Comparison of ENCODE assay signal across 21 cellular contexts in the genomic region with DNA sequence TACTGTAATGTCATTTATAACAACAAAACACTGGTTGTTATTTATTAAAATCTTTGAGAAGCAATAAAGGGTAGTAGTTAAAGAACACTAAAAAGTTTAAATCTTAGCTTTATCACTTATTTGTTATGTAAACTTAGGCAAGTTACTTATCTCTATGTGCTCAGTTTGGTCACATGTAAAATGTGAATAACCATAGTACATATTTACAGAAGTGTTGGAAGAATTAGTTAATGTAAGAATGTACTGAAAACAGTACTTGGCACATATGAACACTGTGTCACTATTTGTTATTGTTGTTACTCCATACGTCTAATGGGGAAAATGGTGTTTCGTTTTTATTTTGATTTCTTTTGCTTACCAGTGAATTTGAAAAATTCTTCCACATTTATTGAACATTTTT. TPM values are rescaled to one million over a fixed set of nuclear protein-coding genes. Genes with fewer than 3 reads are reported as not detected.
DNase-seq lines count a peak whose midpoint lies in the region; ATAC-seq, FAIRE-seq and TF ChIP-seq lines count a peak whose summit lies in the region.
"Had no signal": no experiment of that assay in that cellular context is flagged by ENCODE, and none has a peak within 500 bp of the region (broad histone marks: within the 10 kb centered on the region; RNA-seq: fewer than 3 reads in every experiment).

No MANE protein-coding gene starts in this region.

- no peaks in the 10 kb centered on the region for H3K9me2 ChIP-seq in GM23338 (ENCODE audit: insufficient read depth)

- no peak for TF ChIP-seq POLR2A in K562 (conservative IDR thresholded peaks at IDR 0.05)

- FAIRE-seq in D721Med (lab: Jason Lieb, UNC) (peak; percentile 41), K562 (lab: Jason Lieb, UNC) (no peak), pancreas (lab: Jason Lieb, UNC) (peak; percentile 54)
- FAIRE-seq: GM12891, H1 had no signal

- H3K4me3 Mint-ChIP-seq in GM23338 = no peak overlapping the region
- H3K4me3 Mint-ChIP-seq: B cell; CD4-positive, CD25-positive, alpha-beta regulatory T cell; CD8-positive, alpha-beta T cell had no signal

- 100% methylated on average over 2 of the region's 2 CpGs for WGBS in K562 (ENCODE audit: insufficient coverage, low coverage, missing lambda C conversion rate)
- WGBS in pancreas, 2 donors = 41 to 43% methylated on average over 2 of the region's 2 CpGs

- peaks cover 41% of the 10 kb centered on the region for H3K36me3 ChIP-seq in K562 (ENCODE audit: control insufficient read depth, insufficient read depth, low read length)
- H3K36me3 ChIP-seq in pancreas = peaks cover 0 to 6% (median 4%) of the 10 kb centered on the region in 3 donors
- H3K36me3 ChIP-seq in GM23338 (ENCODE audit: insufficient read depth) = no peaks in the 10 kb centered on the region; the same call in 1 of the 2 replicates

- H3K4me3 ChIP-seq in K562 (no peak overlapping the region), pancreas (no peak overlapping the region), GM23338 (no peak overlapping the region)
- H3K4me3 ChIP-seq: BLaER1 had no signal

- CTCF ChIA-PET in K562 (lab: Yijun Ruan, JAX; ENCODE audit: low intra/inter-chr PET ratio) = no interaction called here

- no peak for TF ChIP-seq RAD21 in K562 (CRISPR knock-in tag; conservative IDR thresholded peaks at IDR 0.05 in 1 of 2, IDR thresholded peaks at IDR 0.05 in 1 of 2)

- no peaks in the 10 kb centered on the region for H3F3A ChIP-seq in GM23338 (replicated peaks; ENCODE audit: low read depth)

- H3K4me1 Mint-ChIP-seq in GM23338 = no peaks in the 10 kb centered on the region

- H3K79me2 ChIP-seq in K562 (ENCODE audit: control insufficient read depth, insufficient read depth, low read length) (peaks cover 52% of the 10 kb centered on the region), GM23338 (replicated peaks; ENCODE audit: insufficient read depth) (peaks cover 20% of the 10 kb centered on the region; the same call in 1 of the 2 replicates)

- no peaks in the 10 kb centered on the region for H3K27me3 ChIP-seq in K562 (ENCODE audit: control insufficient read depth in 2 of 2, insufficient read depth in 2 of 2, low read length in 2 of 2)
- H3K27me3 ChIP-seq in pancreas = no peaks in the 10 kb centered on the region
- no peaks in the 10 kb centered on the region for H3K27me3 ChIP-seq in GM23338 (ENCODE audit: insufficient read depth)
- H3K27me3 ChIP-seq: BLaER1 had no signal

- H4K20me1 ChIP-seq in K562 (replicated peaks; ENCODE audit: control insufficient read depth, insufficient read depth, low read length) = no peaks in the 10 kb centered on the region
- H4K20me1 ChIP-seq in GM23338 (replicated peaks; ENCODE audit: insufficient read depth) = no peaks in the 10 kb centered on the region
- H4K20me1 ChIP-seq: BLaER1 had no signal

- no peaks in the 10 kb centered on the region for H3K27me3 Mint-ChIP-seq in GM23338 (ENCODE audit: insufficient read depth, low read depth, poor library complexity)
- H3K27me3 Mint-ChIP-seq: B cell; CD4-positive, CD25-positive, alpha-beta regulatory T cell had no signal

- H3K4me2 ChIP-seq in K562 (ENCODE audit: insufficient read depth, low read length) (no peak overlapping the region), GM23338 (no peak overlapping the region)
- H3K4me2 ChIP-seq: BLaER1 had no signal

- peaks cover 3% of the 10 kb centered on the region; the same call in 2 of the 3 replicates for H3K36me3 Mint-ChIP-seq in GM23338 (ENCODE audit: low read depth)

- no peak for TF ChIP-seq EP300 in K562 (IDR thresholded peaks at IDR 0.05; ENCODE audit: low read length)

- POLR2A ChIA-PET in K562 (lab: Yijun Ruan, JAX) = no interaction called here

- no peak for DNase-seq in D721Med (ENCODE audit: insufficient read length, low spot score)
- DNase-seq in K562 (ENCODE audit: extremely low read depth in 1 of 4, low spot score in 3 of 4) = no peak
- DNase-seq in pancreas = no peak
- DNase-seq in middle frontal gyrus (ENCODE audit: extremely low spot score, low spot score) = no peak
- DNase-seq in GM23338 (ENCODE audit: low spot score) = no peak
- DNase-seq: Caco-2; CD4-positive, CD25-positive, alpha-beta regulatory T cell; CD8-positive, alpha-beta T cell; DMS 273 treated with DMSO at 0.1 percent for 48 hours; DMS79; EL; GDM1; H7; HCEC 1CT had no signal

- H3K9me3 ChIP-seq in K562 (replicated peaks; ENCODE audit: control insufficient read depth, insufficient read depth, low read depth, low read length) = no peaks in the 10 kb centered on the region
- H3K9me3 ChIP-seq in pancreas = no peaks in the 10 kb centered on the region
- H3K9me3 ChIP-seq: BLaER1, Caco-2 had no signal

- H2AFZ ChIP-seq in K562 (ENCODE audit: low read depth, low read length) (no peak overlapping the region), GM23338 (no peak overlapping the region)

- TF ChIP-seq CTCF in D721Med (IDR thresholded peaks at IDR 0.05; ENCODE audit: insufficient read depth, missing control alignments) = no peak
- TF ChIP-seq CTCF in K562 (IDR thresholded peaks at IDR 0.05 in 2 of 3, conservative IDR thresholded peaks at IDR 0.05 in 1 of 3; ENCODE audit: insufficient read depth in 2 of 3, low read depth in 1 of 3, low read length in 3 of 3) = no peak
- no peak for TF ChIP-seq CTCF in pancreas (IDR thresholded peaks at IDR 0.05)
- no peak for TF ChIP-seq CTCF in GM23338 (conservative IDR thresholded peaks at IDR 0.05; ENCODE audit: low read depth in 2 of 2)

- ATAC-seq in K562 (no peak), pancreas (peak in 3 of 4 donors; percentile 37 to 66 (median 56)), GM23338 (no peak), HG03342 (IDR thresholded peaks at IDR 0.05; ENCODE audit: unreplicated experiment) (no peak)
- ATAC-seq: CD8-positive, alpha-beta T cell had no signal

- peak overlapping the region; percentile 5; the same call in 1 of the 3 replicates for H3K27ac ChIP-seq in K562 (ENCODE audit: extremely low read depth, low read depth, low read length)
- H3K27ac ChIP-seq in pancreas = no peak overlapping the region
- no peak overlapping the region for H3K27ac ChIP-seq in GM23338 (ENCODE audit: low read depth)
- H3K27ac ChIP-seq: 22Rv1, BLaER1, C4-2B had no signal

- H3K9me3 Mint-ChIP-seq in GM23338 = no peaks in the 10 kb centered on the region
- H3K9me3 Mint-ChIP-seq: CD4-positive, CD25-positive, alpha-beta regulatory T cell; CD8-positive, alpha-beta T cell had no signal

- intact Hi-C loops in K562 (cut with micrococcal nuclease) (no loop called here), pancreas (cut with DNase I) (no loop called here)

- H3K4me1 ChIP-seq in K562 (replicated peaks in 1 of 2; ENCODE audit: control insufficient read depth in 2 of 2, insufficient read depth in 2 of 2, low read length in 2 of 2) (peaks cover 0 to 17% of the 10 kb centered on the region in 2 experiments; a peak in 3 of 5 replicates), pancreas (peaks cover 0 to 5% (median 4%) of the 10 kb centered on the region in 3 donors), GM23338 (ENCODE audit: insufficient read depth) (no peaks in the 10 kb centered on the region)
- H3K4me1 ChIP-seq: BLaER1, Caco-2 had no signal

- no peak overlapping the region for H3K9ac ChIP-seq in K562 (ENCODE audit: insufficient read depth in 1 of 2, low read depth in 2 of 2, low read length in 2 of 2)
- H3K9ac ChIP-seq: BLaER1 had no signal

- in situ Hi-C loops in K562 (cut with MboI) = loop anchor here (25.0 kb wide), 1 partner anchor 434 kb away; the partner anchor contains the start of gene MFAP3L

- no peaks in the 10 kb centered on the region for H3K9me1 ChIP-seq in K562 (ENCODE audit: control insufficient read depth, insufficient read depth, low read length)

- no peak overlapping the region for H3K27ac Mint-ChIP-seq in GM23338
- H3K27ac Mint-ChIP-seq: B cell; CD4-positive, CD25-positive, alpha-beta regulatory T cell; CD8-positive, alpha-beta T cell had no signal

- no TSS peak for BruUV-seq in K562 (replicated peaks; lab: Mats Ljungman, UMichigan)

RNA-seq across cellular contexts. Expression of gene NEK1, which starts 9.1 kb away (rescaled TPM):
- total RNA-seq in K562 (2011; cell fraction: chromatin; rRNA removed; ENCODE audit: low replicate concordance) = 29.0 and 61.5 TPM in 2 replicates
- total RNA-seq in K562 (2011; cell fraction: nucleolus; rRNA removed) = 20.3 and 30.8 TPM in 2 replicates
- 35.7 and 51.3 TPM in 2 replicates for total RNA-seq in K562 (2011; cell fraction: nucleoplasm; rRNA removed)
- total RNA-seq in K562 (2014; rRNA removed) = 7.1 and 8.3 TPM in 2 replicates
- 10.7 and 11.9 TPM in 2 replicates for total RNA-seq in K562 (2014; rRNA removed; fragmentation: Illumina TruSeq; extraction: Trizol)
- 9.2 and 10.3 TPM in 2 replicates for total RNA-seq in K562 (2015; rRNA removed; fragmentation: Illumina TruSeq; extraction: Trizol)
- total RNA-seq in K562 (2021) = 15.7 and 18.2 TPM in 2 replicates
- 12.0 and 12.7 TPM in 2 replicates for polyA plus RNA-seq in K562 (2011; rRNA removed)
- 3.3 and 5.6 TPM in 2 replicates for polyA plus RNA-seq in K562 (2011; cell fraction: cytosol; rRNA removed)
- 10.7 and 12.7 TPM in 2 replicates for polyA plus RNA-seq in K562 (2011; cell fraction: nucleus; rRNA removed)
- polyA plus RNA-seq in K562 (2012) = 8.9 and 13.0 TPM in 2 replicates
- 13.5 and 15.2 TPM in 2 replicates for polyA plus RNA-seq in K562 (2014; fragmentation: Illumina TruSeq; extraction: Trizol)
- 1 to 10 TPM; 6.2 to 9.0 TPM for polyA plus RNA-seq in K562 (2014; fragmentation: Nextera tagmentation; extraction: Ambion mirVana)
- 9.8 and 11.2 TPM in 2 replicates for polyA plus RNA-seq in K562 (2014; rRNA removed)
- 21.3 and 22.2 TPM in 2 replicates for polyA minus RNA-seq in K562 (2011; rRNA and poly(A)+ RNA removed)
- polyA minus RNA-seq in K562 (2011; cell fraction: cytosol; rRNA and poly(A)+ RNA removed) = 4.9 and 10.8 TPM in 2 replicates
- 27.1 and 36.1 TPM in 2 replicates for polyA minus RNA-seq in K562 (2011; cell fraction: nucleus; rRNA and poly(A)+ RNA removed)
- total RNA-seq in pancreas = 1 to 10 TPM; 3.6 to 8.3 (median 5.0) TPM
- polyA plus RNA-seq in pancreas = 1 to 10 TPM; 2.1 to 3.9 TPM
- total RNA-seq in GM23338 (2014; rRNA removed; shearing (Covaris generic)) = 9.3 and 11.4 TPM in 2 replicates
- polyA plus RNA-seq in GM23338 (2016; fragmentation: Nextera tagmentation; extraction: Ambion mirVana) = 13.1 and 19.5 TPM in 2 replicates

RNA-seq across cellular contexts. Expression of gene CLCN3, which starts 17.1 kb away (rescaled TPM):
- total RNA-seq in K562 (2011; cell fraction: chromatin; rRNA removed; ENCODE audit: low replicate concordance) = 50.5 and 176 TPM in 2 replicates
- 36.2 and 41.2 TPM in 2 replicates for total RNA-seq in K562 (2011; cell fraction: nucleolus; rRNA removed)
- total RNA-seq in K562 (2011; cell fraction: nucleoplasm; rRNA removed) = 79.1 and 117 TPM in 2 replicates
- 28.0 and 28.4 TPM in 2 replicates for total RNA-seq in K562 (2014; rRNA removed)
- 48.1 and 60.1 TPM in 2 replicates for total RNA-seq in K562 (2014; rRNA removed; fragmentation: Illumina TruSeq; extraction: Trizol)
- total RNA-seq in K562 (2015; rRNA removed; fragmentation: Illumina TruSeq; extraction: Trizol) = 38.2 and 38.5 TPM in 2 replicates
- 44.8 and 46.3 TPM in 2 replicates for total RNA-seq in K562 (2021)
- polyA plus RNA-seq in K562 (2011; rRNA removed) = 46.9 and 60.6 TPM in 2 replicates
- 18.1 and 24.5 TPM in 2 replicates for polyA plus RNA-seq in K562 (2011; cell fraction: cytosol; rRNA removed)
- 15.1 and 21.3 TPM in 2 replicates for polyA plus RNA-seq in K562 (2011; cell fraction: nucleus; rRNA removed)
- 28.2 and 30.6 TPM in 2 replicates for polyA plus RNA-seq in K562 (2012)
- 35.1 and 43.6 TPM in 2 replicates for polyA plus RNA-seq in K562 (2014; fragmentation: Illumina TruSeq; extraction: Trizol)
- polyA plus RNA-seq in K562 (2014; fragmentation: Nextera tagmentation; extraction: Ambion mirVana) = 10 to 100 TPM; 12.7 to 22.8 TPM
- polyA plus RNA-seq in K562 (2014; rRNA removed) = 30.8 and 35.5 TPM in 2 replicates
- polyA minus RNA-seq in K562 (2011; rRNA and poly(A)+ RNA removed) = 169 and 177 TPM in 2 replicates
- 28.0 and 38.7 TPM in 2 replicates for polyA minus RNA-seq in K562 (2011; cell fraction: cytosol; rRNA and poly(A)+ RNA removed)
- 23.8 and 47.7 TPM in 2 replicates for polyA minus RNA-seq in K562 (2011; cell fraction: nucleus; rRNA and poly(A)+ RNA removed)
- total RNA-seq in pancreas = 10 to 100 TPM; 24.9 to 41.4 (median 33.6) TPM
- 10 to 100 TPM in 1 of 2 donors, 1 to 10 TPM in 1; 9.1 to 16.7 TPM for polyA plus RNA-seq in pancreas
- total RNA-seq in GM23338 (2014; rRNA removed; shearing (Covaris generic)) = 22.9 and 23.7 TPM in 2 replicates
- 9.6 and 10.9 TPM in 2 replicates for polyA plus RNA-seq in GM23338 (2016; fragmentation: Nextera tagmentation; extraction: Ambion mirVana)

Comparison
In these comparisons a context has a peak if more than half of its experiments do, and no peak if none do; other contexts are left out.
1. ATAC-seq: peak in pancreas (3 of 4); none in K562 (single experiment), GM23338 (single experiment) and HG03342 (single experiment).